Comparison of ENCODE assay signal across 10 cellular contexts in the genomic region with DNA sequence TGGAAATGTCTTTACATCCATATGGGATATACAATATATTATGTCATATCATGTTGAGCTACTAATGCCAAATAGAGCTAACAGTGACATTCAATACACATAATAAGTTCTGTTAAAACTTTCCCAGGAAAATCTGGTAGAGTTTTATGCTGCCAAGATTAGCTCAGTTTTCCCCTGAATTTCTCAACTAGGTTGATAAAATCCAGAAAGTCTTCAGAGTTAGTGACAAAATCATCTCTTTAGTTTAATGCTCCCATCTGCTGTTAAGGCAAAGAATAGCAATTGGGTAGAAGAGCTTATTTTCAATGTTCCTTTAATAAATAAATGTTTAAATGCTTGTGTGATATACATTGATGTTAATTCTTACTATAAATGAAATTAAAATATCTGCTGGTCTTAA. TPM values are rescaled to one million over a fixed set of nuclear protein-coding genes. Genes with fewer than 3 reads are reported as not detected.
A peak's percentile ranks its signal among the peaks of the same experiment; 100 is the strongest.
DNase-seq lines count a peak whose midpoint lies in the region; ATAC-seq and TF ChIP-seq lines count a peak whose summit lies in the region.
"Had no signal": no experiment of that assay in that cellular context is flagged by ENCODE, and none has a peak within 500 bp of the region (broad histone marks: within the 10 kb centered on the region; RNA-seq: fewer than 3 reads in every experiment).

No MANE protein-coding gene starts in this region.

- H3K4me1 ChIP-seq in RWPE2 (ENCODE audit: insufficient read depth, poor library complexity, severe bottlenecking) (no peaks in the 10 kb centered on the region), gastrocnemius medialis (peaks cover 0 to 1% of the 10 kb centered on the region in 2 donors)

- H3K9me3 ChIP-seq in RWPE2 (ENCODE audit: severe bottlenecking) (no peaks in the 10 kb centered on the region), gastrocnemius medialis (no peaks in the 10 kb centered on the region)

- no peak for ATAC-seq in RWPE2 (ENCODE audit: low read depth)
- ATAC-seq in gastrocnemius medialis, result peak; percentile 70 to 76

- no peak for TF ChIP-seq POLR2A in gastrocnemius medialis (IDR thresholded peaks at IDR 0.05)

- H3K36me3 ChIP-seq in RWPE2 (ENCODE audit: low read depth) (no peaks in the 10 kb centered on the region), gastrocnemius medialis (no peaks in the 10 kb centered on the region)

- no peaks in the 10 kb centered on the region for H3K27me3 ChIP-seq in RWPE2 (ENCODE audit: insufficient read depth, poor library complexity, severe bottlenecking)
- H3K27me3 ChIP-seq in gastrocnemius medialis, result no peaks in the 10 kb centered on the region

- H3K27ac ChIP-seq in RWPE2 (ENCODE audit: poor library complexity, severe bottlenecking) (no peak overlapping the region), gastrocnemius medialis (peak overlapping the region; percentile 57 to 76 (median 62))
- H3K27ac ChIP-seq: RWPE1 had no signal

- in situ Hi-C loops in gastrocnemius medialis (cut with MboI; ENCODE audit: low sequenced_read_pairs in 4 of 4), result loop anchor here in 1 of 4 donors (25.0 kb wide), 1 partner anchor 1447 kb away; no protein-coding TSS in a partner anchor

- intact Hi-C loops in gastrocnemius medialis (cut with DNase I; ENCODE audit: low total_unique reads), result loop anchor here (2.0 kb wide), 1 partner anchor 457 kb away; no protein-coding TSS in a partner anchor

- TF ChIP-seq CTCF in RWPE2 (IDR thresholded peaks at IDR 0.05; ENCODE audit: poor library complexity, severe bottlenecking), result peak; percentile 29
- peak; percentile 48 for TF ChIP-seq CTCF in fibroblast of the aortic adventitia (IDR thresholded peaks at IDR 0.05; ENCODE audit: insufficient read depth, low read length)
- peak in 1 of 5 experiments; percentile 17 for TF ChIP-seq CTCF in gastrocnemius medialis (IDR thresholded peaks at IDR 0.05 in 4 of 5, conservative IDR thresholded peaks at IDR 0.05 in 1 of 5)

- DNase-seq in EL, result peak; percentile 60
- DNase-seq in RWPE2 (ENCODE audit: low spot score), result no peak
- DNase-seq in fibroblast of the aortic adventitia (ENCODE audit: low read depth), result peak; percentile 88
- no peak for DNase-seq in gastrocnemius medialis
- no peak for DNase-seq in retina
- no peak for DNase-seq in stimulated activated CD8-positive, alpha-beta memory T cell treated with anti-CD3 and anti-CD28 coated beads, Interleukin-4, amount 100 ng/mL, for 48 hours
- DNase-seq in stimulated activated CD4-positive, alpha-beta T cell treated with anti-CD3 and anti-CD28 coated beads, Interleukin-2, amount 100 ng/mL, for 24 hours, result no peak
- DNase-seq in occipital lobe (lab: John Stamatoyannopoulos, UW), result no peak
- DNase-seq: activated CD4-positive, alpha-beta memory T cell treated with anti-CD3 and anti-CD28 coated beads for 36 hours had no signal

- H3K4me3 ChIP-seq in RWPE2 (ENCODE audit: severe bottlenecking) (no peak overlapping the region), fibroblast of the aortic adventitia (ENCODE audit: low read depth, low read length) (peak overlapping the region; percentile 1), gastrocnemius medialis (no peak overlapping the region)

RNA-seq across cellular contexts. Expression of gene COL3A1, which starts 10.0 kb away (rescaled TPM):
- total RNA-seq in fibroblast of the aortic adventitia (ENCODE audit: low replicate concordance), result 1,653 and 14,045 TPM in 2 replicates
- total RNA-seq in gastrocnemius medialis, result 10 to 100 TPM in 3 of 4 donors, 1 to 10 TPM in 1; 6.5 to 42.7 (median 15.0) TPM
- 129 TPM for total RNA-seq in occipital lobe
- total RNA-seq: activated CD4-positive, alpha-beta memory T cell treated with anti-CD3 and anti-CD28 coated beads for 36 hours had no signal

Comparison
In these comparisons a context has a peak if more than half of its experiments do, and no peak if none do; other contexts are left out.
1. DNase-seq: peak in EL (single experiment) and fibroblast of the aortic adventitia (single experiment); none in RWPE2 (single experiment), gastrocnemius medialis (0 of 2), retina (single experiment), stimulated activated CD8-positive, alpha-beta memory T cell treated with anti-CD3 and anti-CD28 coated beads, Interleukin-4, amount 100 ng/mL, for 48 hours (single experiment), stimulated activated CD4-positive, alpha-beta T cell treated with anti-CD3 and anti-CD28 coated beads, Interleukin-2, amount 100 ng/mL, for 24 hours (0 of 2) and occipital lobe (single experiment).
2. RNA of gene COL3A1, which starts 10.0 kb away (total RNA-seq): 1,653 to 14,045 TPM in fibroblast of the aortic adventitia; 129 TPM in occipital lobe (single experiment) and 6.5 to 42.7 TPM in gastrocnemius medialis; every median in the first group is over 10 times any median in the second.